Comparison of ENCODE assay signal across 1 cellular context in genomic region chr11:57604289-57605010, GRCh38.
TF ChIP-seq lines count a peak whose summit lies in the region.

No MANE protein-coding gene starts in this region.

TF ChIP-seq in GM12878, 131 proteins besides CTCF, POLR2A, EP300 and RAD21:
- TF ChIP-seq GATAD2B (conservative IDR thresholded peaks at IDR 0.05; ENCODE audit: low read depth), result no peak
